ENCODE assay signal across 14 cellular contexts in genomic region chr1:30399026-30399425, GRCh38.
DNase-seq lines count a peak whose midpoint lies in the region; ATAC-seq and TF ChIP-seq lines count a peak whose summit lies in the region.
"Had no signal": no experiment of that assay in that cellular context is flagged by ENCODE, and none has a peak within 500 bp of the region (broad histone marks: within the 10 kb centered on the region; RNA-seq: fewer than 3 reads in every experiment).

No MANE protein-coding gene starts in this region.

- WGBS in heart right ventricle, 2 donors: 78 to 80% methylated on average over 7 of the region's 7 CpGs
- 66 to 78% methylated on average over 7 of the region's 7 CpGs for WGBS in sigmoid colon, 2 donors
- WGBS in aorta, 2 donors: 76 to 78% methylated on average over 7 of the region's 7 CpGs

- no peaks in the 10 kb centered on the region for H3K36me3 ChIP-seq in heart right ventricle
- no peaks in the 10 kb centered on the region for H3K36me3 ChIP-seq in sigmoid colon
- no peaks in the 10 kb centered on the region for H3K36me3 ChIP-seq in aorta (ENCODE audit: control insufficient read depth in 1 of 2, insufficient read depth in 2 of 2, low read length in 1 of 2)
- no peaks in the 10 kb centered on the region for H3K36me3 ChIP-seq in BE2C
- no peaks in the 10 kb centered on the region for H3K36me3 ChIP-seq in mucosa of descending colon (ENCODE audit: low read depth)
- H3K36me3 ChIP-seq: BLaER1 treated with 17β-estradiol and CSF1 and Interleukin-3, amounts not matched to agents 10 nM and 100 nM had no signal

- peak; percentile 65 for DNase-seq in cardiac septum (ENCODE audit: low spot score)
- DNase-seq in heart right ventricle: no peak
- DNase-seq in glutamatergic neuron: peak; percentile 5
- peak; percentile 22 for DNase-seq in sigmoid colon
- peak; percentile 20 to 40 for DNase-seq in aorta
- no peak for DNase-seq in HK-2 (ENCODE audit: unreplicated experiment)
- no peak for DNase-seq in BE2C
- no peak for DNase-seq in mucosa of descending colon
- DNase-seq: 8988T; CD4-positive, CD25-positive, alpha-beta regulatory T cell; HCEC 1CT had no signal

- no peak for TF ChIP-seq POLR2A in sigmoid colon (IDR thresholded peaks at IDR 0.05)

- H3K4me1 ChIP-seq in heart right ventricle: peaks cover 0 to 4% (median 0%) of the 10 kb centered on the region in 9 donors
- H3K4me1 ChIP-seq in sigmoid colon: no peaks in the 10 kb centered on the region
- no peaks in the 10 kb centered on the region for H3K4me1 ChIP-seq in aorta (ENCODE audit: control insufficient read depth in 1 of 2, insufficient read depth in 2 of 2, low read length in 2 of 2)
- H3K4me1 ChIP-seq in BE2C: no peaks in the 10 kb centered on the region
- H3K4me1 ChIP-seq in mucosa of descending colon (ENCODE audit: low read depth): no peaks in the 10 kb centered on the region
- H3K4me1 ChIP-seq: Caco-2 had no signal

- H3K4me3 Mint-ChIP-seq in glutamatergic neuron (ENCODE audit: unreplicated experiment): no peak overlapping the region
- H3K4me3 Mint-ChIP-seq: CD4-positive, CD25-positive, alpha-beta regulatory T cell; GM23338 had no signal

- no peaks in the 10 kb centered on the region for H3K9me3 Mint-ChIP-seq in glutamatergic neuron (ENCODE audit: unreplicated experiment)
- H3K9me3 Mint-ChIP-seq: GM23338 had no signal

- no peaks in the 10 kb centered on the region for H3K36me3 Mint-ChIP-seq in glutamatergic neuron (ENCODE audit: unreplicated experiment)
- H3K36me3 Mint-ChIP-seq: CD4-positive, CD25-positive, alpha-beta regulatory T cell had no signal

- H3K27ac ChIP-seq in heart right ventricle (no peak overlapping the region), sigmoid colon (no peak overlapping the region), aorta (ENCODE audit: low read depth in 1 of 2, low read length in 2 of 2) (no peak overlapping the region)
- H3K27ac ChIP-seq: BLaER1 treated with 17β-estradiol and CSF1 and Interleukin-3, amounts not matched to agents 10 nM and 100 nM had no signal

- no peak overlapping the region for H3K27ac Mint-ChIP-seq in glutamatergic neuron (ENCODE audit: unreplicated experiment)
- H3K27ac Mint-ChIP-seq: CD4-positive, CD25-positive, alpha-beta regulatory T cell; GM23338 had no signal

- H3K27me3 Mint-ChIP-seq in glutamatergic neuron (ENCODE audit: unreplicated experiment): peaks cover 3% of the 10 kb centered on the region
- H3K27me3 Mint-ChIP-seq: CD4-positive, CD25-positive, alpha-beta regulatory T cell had no signal

- TF ChIP-seq CTCF in heart right ventricle (IDR thresholded peaks at IDR 0.05) (no peak), glutamatergic neuron (IDR thresholded peaks at IDR 0.05; ENCODE audit: partially characterized antibody, unreplicated experiment) (no peak), sigmoid colon (IDR thresholded peaks at IDR 0.05) (no peak), BE2C (IDR thresholded peaks at IDR 0.05; ENCODE audit: low read depth, low read length) (no peak), mucosa of descending colon (IDR thresholded peaks at IDR 0.05) (no peak)

- intact Hi-C loops in cardiac septum (cut with DNase I) (no loop called here), heart right ventricle (cut with DNase I) (loop anchor here in 1 of 10 donors (10.0 kb wide), 1 partner anchor 306 kb away; no protein-coding TSS in a partner anchor), sigmoid colon (cut with DNase I) (no loop called here), aorta (cut with DNase I) (no loop called here), mucosa of descending colon (cut with DNase I, micrococcal nuclease) (no loop called here)

- H3K4me3 ChIP-seq in heart right ventricle (no peak overlapping the region), sigmoid colon (no peak overlapping the region), aorta (ENCODE audit: low read length in 2 of 2) (no peak overlapping the region), BE2C (ENCODE audit: low read depth, low read length) (no peak overlapping the region), mucosa of descending colon (no peak overlapping the region)
- H3K4me3 ChIP-seq: BLaER1 treated with 17β-estradiol and CSF1 and Interleukin-3, amounts not matched to agents 10 nM and 100 nM; GM23338 had no signal

- TF ChIP-seq EP300 in sigmoid colon (IDR thresholded peaks at IDR 0.05): no peak

- H3K4me1 Mint-ChIP-seq in glutamatergic neuron (ENCODE audit: low read depth, unreplicated experiment): no peaks in the 10 kb centered on the region
- H3K4me1 Mint-ChIP-seq: CD4-positive, CD25-positive, alpha-beta regulatory T cell; GM23338 had no signal

- H3K27me3 ChIP-seq in heart right ventricle (peaks cover 0 to 6% (median 0%) of the 10 kb centered on the region in 7 donors), sigmoid colon (peaks cover 0 to 4% (median 0%) of the 10 kb centered on the region in 3 donors), aorta (ENCODE audit: control insufficient read depth in 1 of 2, insufficient read depth in 2 of 2, low read length in 1 of 2) (no peaks in the 10 kb centered on the region), BE2C (no peaks in the 10 kb centered on the region)
- H3K27me3 ChIP-seq: BLaER1 treated with 17β-estradiol and CSF1 and Interleukin-3, amounts not matched to agents 10 nM and 100 nM had no signal

- no peak for ATAC-seq in heart right ventricle
- ATAC-seq in aorta (ENCODE audit: low FRiP score): no peak
- ATAC-seq in mucosa of descending colon: no peak
- ATAC-seq: GM23338 had no signal

- no peaks in the 10 kb centered on the region for H3K9me3 ChIP-seq in heart right ventricle
- no peaks in the 10 kb centered on the region for H3K9me3 ChIP-seq in sigmoid colon
- H3K9me3 ChIP-seq in aorta (ENCODE audit: control insufficient read depth, low read length): no peaks in the 10 kb centered on the region
- H3K9me3 ChIP-seq in BE2C: no peaks in the 10 kb centered on the region
- no peaks in the 10 kb centered on the region for H3K9me3 ChIP-seq in mucosa of descending colon
- H3K9me3 ChIP-seq: Caco-2 had no signal

Comparison
In these comparisons a context has a peak if more than half of its experiments do, and no peak if none do; other contexts are left out.
1. DNase-seq: peak in cardiac septum (single experiment), glutamatergic neuron (single experiment), sigmoid colon (single experiment) and aorta (2 of 2); none in heart right ventricle (0 of 2), HK-2 (single experiment), BE2C (single experiment) and mucosa of descending colon (0 of 3).